Comparison of ENCODE assay signal across 26 cellular contexts in the genomic region with DNA sequence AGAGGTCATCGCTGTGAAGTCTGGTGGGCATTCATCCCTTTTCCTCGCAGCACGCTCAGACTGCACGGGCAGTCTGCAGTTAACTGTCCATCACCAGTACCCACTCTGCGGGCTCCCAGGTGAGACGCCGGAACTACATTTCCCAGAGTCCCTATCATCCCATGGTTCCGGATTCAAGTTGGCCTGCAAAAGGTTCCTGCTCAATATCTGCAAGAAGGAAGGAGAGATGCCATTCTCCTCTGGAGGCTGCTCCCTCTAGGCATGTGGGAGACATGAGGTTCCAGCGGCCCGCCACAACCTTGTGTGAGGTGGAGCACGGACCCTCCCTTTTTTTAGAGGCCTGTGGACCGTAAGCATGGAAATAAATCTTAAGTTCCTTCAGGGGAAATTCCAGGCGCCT. TPM values are rescaled to one million over a fixed set of nuclear protein-coding genes. Genes with fewer than 3 reads are reported as not detected.
DNase-seq lines count a peak whose midpoint lies in the region; ATAC-seq and TF ChIP-seq lines count a peak whose summit lies in the region.
"Had no signal": no experiment of that assay in that cellular context is flagged by ENCODE, and none has a peak within 500 bp of the region (broad histone marks: within the 10 kb centered on the region; RNA-seq: fewer than 3 reads in every experiment).

No MANE protein-coding gene starts in this region.

- H3K27me3 Mint-ChIP-seq in H9 (ENCODE audit: low read depth) (no peaks in the 10 kb centered on the region), endodermal cell (ENCODE audit: insufficient read depth) (peaks cover 6% of the 10 kb centered on the region), type B pancreatic cell (peaks cover 5% of the 10 kb centered on the region), CD14-positive monocyte (ENCODE audit: low read depth in 3 of 3) (peaks cover 1 to 2% (median 2%) of the 10 kb centered on the region in 3 donors)

- no peak overlapping the region for H2BK20ac ChIP-seq in H9 (ENCODE audit: low read depth, low read length, poor library complexity, severe bottlenecking)

- no peaks in the 10 kb centered on the region for H3K36me3 ChIP-seq in endodermal cell (ENCODE audit: control insufficient read depth, insufficient read depth, low read length)
- no peaks in the 10 kb centered on the region for H3K36me3 ChIP-seq in adrenal gland (replicated peaks in 1 of 2)
- H3K36me3 ChIP-seq: gastrocnemius medialis, left ventricle myocardium inferior, prostate gland, SJCRH30, vagina had no signal

- no peak for TF ChIP-seq POLR2A in adrenal gland (IDR thresholded peaks at IDR 0.05)

- H3K14ac ChIP-seq in H9 (ENCODE audit: insufficient read depth, low read length) = no peak overlapping the region

- H3T11ph ChIP-seq in H9 (ENCODE audit: low read length) = no peak overlapping the region

- H3K18ac ChIP-seq in H9 (ENCODE audit: insufficient read length, low read depth, low read length) = no peak overlapping the region

- H3K27me3 ChIP-seq in H9 (ENCODE audit: insufficient read depth, low read length) = no peaks in the 10 kb centered on the region
- H3K27me3 ChIP-seq in endodermal cell (ENCODE audit: control insufficient read depth, insufficient read depth, low read length, poor library complexity, severe bottlenecking) = peaks cover 31% of the 10 kb centered on the region
- no peaks in the 10 kb centered on the region for H3K27me3 ChIP-seq in adrenal gland
- H3K27me3 ChIP-seq: gastrocnemius medialis, SJCRH30, vagina had no signal

- WGBS in H9 (ENCODE audit: extremely low coverage, insufficient read length, low lambda C conversion rate) = no CpG with 5 or more reads among the region's 13 CpGs
- WGBS in endodermal cell (ENCODE audit: insufficient coverage in 1 of 2, insufficient read length in 1 of 2), 2 experiments = 91 to 95% methylated on average over 6 to 13 of the region's 13 CpGs
- WGBS in adrenal gland, 4 donors = 71 to 76% (median 74%) methylated on average over 9 to 13 of the region's 13 CpGs

- H3K9me3 Mint-ChIP-seq in H9 (no peaks in the 10 kb centered on the region), endodermal cell (no peaks in the 10 kb centered on the region), type B pancreatic cell (no peaks in the 10 kb centered on the region), CD14-positive monocyte (peaks cover 0 to 3% (median 0%) of the 10 kb centered on the region in 7 donors)
- H3K9me3 Mint-ChIP-seq: activated naive CD4-positive, alpha-beta T cell treated with anti-CD3 and anti-CD28 coated beads, Interleukin-2, amount 50 U/mL, for 72 hours; CD8-positive, alpha-beta memory T cell; stimulated activated effector memory CD8-positive, alpha-beta T cell treated with anti-CD3 and anti-CD28 coated beads, Interleukin-12 subunit alpha, Interleukin-12 subunit beta, amount 100 ng/mL, for 72 hours; T-cell had no signal

- no peak overlapping the region for H3K56ac ChIP-seq in H9 (ENCODE audit: insufficient read length, low read depth, low read length)

- H3K27ac ChIP-seq in H9 (ENCODE audit: insufficient read length, low read depth, low read length) (no peak overlapping the region), endodermal cell (ENCODE audit: low read depth, low read length) (no peak overlapping the region), adrenal gland (no peak overlapping the region)
- H3K27ac ChIP-seq: gastrocnemius medialis, GM23248, left ventricle myocardium inferior, prostate gland, SJCRH30, vagina had no signal

- no peaks in the 10 kb centered on the region for H3K79me2 ChIP-seq in H9 (ENCODE audit: insufficient read depth, low read length)

- DNase-seq in H9 (peak; percentile 67), endodermal cell (peak; percentile 81), kidney glomerular epithelial cell (lab: John Stamatoyannopoulos, UW) (peak; percentile 76), type B pancreatic cell (ENCODE audit: extremely low spot score, unreplicated experiment) (no peak), adrenal gland (no peak), CD14-positive monocyte (ENCODE audit: low spot score) (no peak)
- DNase-seq: activated CD4-positive, alpha-beta T cell treated with anti-CD3 and anti-CD28 coated beads for 48 hours; CD8-positive, alpha-beta memory T cell; DMS79 treated with DMSO at 0.1 percent for 48 hours; gastrocnemius medialis; GM23248; KBM-7; left ventricle myocardium inferior; MM.1S; NCI-H1436; NCI-H2107; SJCRH30; small intestine; stimulated activated CD4-positive, alpha-beta T cell treated with anti-CD3 and anti-CD28 coated beads, Interleukin-2, amount 100 ng/mL, for 24 hours; T-cell had no signal

- H4K91ac ChIP-seq in H9 (ENCODE audit: insufficient read length, low read depth, low read length) = no peak overlapping the region

- no peak overlapping the region for H2BK15ac ChIP-seq in H9 (ENCODE audit: low read depth, low read length)

- H3K4me3 ChIP-seq in endodermal cell (ENCODE audit: low read length) (no peak overlapping the region), adrenal gland (no peak overlapping the region)
- H3K4me3 ChIP-seq: gastrocnemius medialis, GM23248, left ventricle myocardium inferior, prostate gland, SJCRH30, vagina had no signal

- H2BK120ac ChIP-seq in H9 (ENCODE audit: low read depth, low read length, poor library complexity, severe bottlenecking) = no peak overlapping the region

- no peak for ATAC-seq in GM19467 (IDR thresholded peaks at IDR 0.05; ENCODE audit: unreplicated experiment)
- ATAC-seq: activated naive CD4-positive, alpha-beta T cell treated with anti-CD3 and anti-CD28 coated beads, Interleukin-2, amount 50 U/mL, for 72 hours; esophagus mucosa; gastrocnemius medialis; T-cell had no signal

- H3K9ac ChIP-seq in H9 (ENCODE audit: extremely low read depth, insufficient read length, low read length) (no peak overlapping the region), endodermal cell (ENCODE audit: extremely low read depth, low read length, poor library complexity, severe bottlenecking) (no peak overlapping the region)
- H3K9ac ChIP-seq: GM23248 had no signal

- intact Hi-C loops in adrenal gland (cut with DNase I) (no loop called here), CD14-positive monocyte (cut with micrococcal nuclease) (no loop called here)

- no peak overlapping the region for H3K4me2 ChIP-seq in H9 (ENCODE audit: insufficient read depth, insufficient read length, low read length)

- no peak overlapping the region for H4K5ac ChIP-seq in H9 (ENCODE audit: insufficient read length, low read depth, low read length)

- H4K8ac ChIP-seq in H9 (replicated peaks; ENCODE audit: insufficient read length, low read depth, low read length) = no peak overlapping the region

- no peak overlapping the region for H3K4ac ChIP-seq in H9 (ENCODE audit: low read depth, low read length)

- TF ChIP-seq CTCF in H9 (conservative IDR thresholded peaks at IDR 0.05) (no peak), endodermal cell (conservative IDR thresholded peaks at IDR 0.05) (no peak), type B pancreatic cell (conservative IDR thresholded peaks at IDR 0.05) (no peak), adrenal gland (IDR thresholded peaks at IDR 0.05) (no peak), CD14-positive monocyte (IDR thresholded peaks at IDR 0.05) (no peak)

- no peak overlapping the region for H2BK5ac ChIP-seq in H9 (ENCODE audit: insufficient read length, low read length)

- H4K20me1 ChIP-seq in H9 (ENCODE audit: control insufficient read depth, insufficient read depth, insufficient read length) = no peaks in the 10 kb centered on the region

- H3K9me3 ChIP-seq in H9 (ENCODE audit: control insufficient read depth, low read depth, low read length) = no peaks in the 10 kb centered on the region
- no peaks in the 10 kb centered on the region for H3K9me3 ChIP-seq in endodermal cell (ENCODE audit: control insufficient read depth, low read length)
- no peaks in the 10 kb centered on the region for H3K9me3 ChIP-seq in adrenal gland (replicated peaks in 1 of 3)
- H3K9me3 ChIP-seq: gastrocnemius medialis, left ventricle myocardium inferior, prostate gland, SJCRH30, vagina had no signal

- H3K4me1 ChIP-seq in H9 (ENCODE audit: insufficient read depth, low read length) (no peaks in the 10 kb centered on the region), endodermal cell (ENCODE audit: control insufficient read depth, insufficient read depth, low read length) (peaks cover 4% of the 10 kb centered on the region), adrenal gland (replicated peaks in 1 of 2) (peaks cover 0 to 4% of the 10 kb centered on the region in 2 donors)
- H3K4me1 ChIP-seq: gastrocnemius medialis, prostate gland, SJCRH30, vagina had no signal

- H2BK12ac ChIP-seq in H9 (ENCODE audit: insufficient read length, low read depth, low read length) = no peak overlapping the region

- H3K27ac Mint-ChIP-seq in H9 (0 out of 7 replicates have a peak overlapping the region, but pooled peaks of 1 of the 3 experiments have one; percentile 63), endodermal cell (peak overlapping the region; percentile 18), type B pancreatic cell (peak overlapping the region; percentile 81), CD14-positive monocyte (peak overlapping the region in 1 of 7 donors; percentile 66)
- H3K27ac Mint-ChIP-seq: activated naive CD4-positive, alpha-beta T cell treated with anti-CD3 and anti-CD28 coated beads, Interleukin-2, amount 50 U/mL, for 72 hours; CD8-positive, alpha-beta memory T cell; stimulated activated effector memory CD8-positive, alpha-beta T cell treated with anti-CD3 and anti-CD28 coated beads, Interleukin-12 subunit alpha, Interleukin-12 subunit beta, amount 100 ng/mL, for 72 hours; T-cell had no signal

- H3K23ac ChIP-seq in H9 (ENCODE audit: insufficient read length, low read depth, low read length) = no peak overlapping the region

- peak overlapping the region; percentile 96 for H2AFZ ChIP-seq in H9 (ENCODE audit: low read length)
- H2AFZ ChIP-seq: GM23248 had no signal

- no peaks in the 10 kb centered on the region for H3K23me2 ChIP-seq in H9 (ENCODE audit: insufficient read length, low read depth, low read length, poor library complexity, severe bottlenecking)

- H3K36me3 Mint-ChIP-seq in H9 (ENCODE audit: insufficient read depth in 1 of 3, low read depth in 3 of 3) (no peaks in the 10 kb centered on the region), endodermal cell (ENCODE audit: low read depth) (no peaks in the 10 kb centered on the region), type B pancreatic cell (no peaks in the 10 kb centered on the region), CD14-positive monocyte (no peaks in the 10 kb centered on the region)
- H3K36me3 Mint-ChIP-seq: stimulated activated effector memory CD8-positive, alpha-beta T cell treated with anti-CD3 and anti-CD28 coated beads, Interleukin-12 subunit alpha, Interleukin-12 subunit beta, amount 100 ng/mL, for 72 hours had no signal

- no peak overlapping the region for H2AK5ac ChIP-seq in H9 (ENCODE audit: insufficient read length, low read length)

- no peaks in the 10 kb centered on the region for H3K79me1 ChIP-seq in H9 (ENCODE audit: insufficient read depth, low read depth, low read length, poor library complexity, severe bottlenecking)

- peaks cover 0 to 7% of the 10 kb centered on the region in 2 experiments; a peak in 1 of 4 replicates for H3K4me1 Mint-ChIP-seq in H9
- H3K4me1 Mint-ChIP-seq in endodermal cell = peaks cover 23% of the 10 kb centered on the region
- H3K4me1 Mint-ChIP-seq in type B pancreatic cell (ENCODE audit: unreplicated experiment) = peaks cover 20% of the 10 kb centered on the region
- peaks cover 61% of the 10 kb centered on the region for H3K4me1 Mint-ChIP-seq in CD14-positive monocyte
- H3K4me1 Mint-ChIP-seq: stimulated activated effector memory CD8-positive, alpha-beta T cell treated with anti-CD3 and anti-CD28 coated beads, Interleukin-12 subunit alpha, Interleukin-12 subunit beta, amount 100 ng/mL, for 72 hours had no signal

- H3K4me3 Mint-ChIP-seq in H9 (no peak overlapping the region), endodermal cell (peak overlapping the region; percentile 36), type B pancreatic cell (peak overlapping the region; percentile 67), CD14-positive monocyte (no peak overlapping the region)
- H3K4me3 Mint-ChIP-seq: CD8-positive, alpha-beta memory T cell; stimulated activated effector memory CD8-positive, alpha-beta T cell treated with anti-CD3 and anti-CD28 coated beads, Interleukin-12 subunit alpha, Interleukin-12 subunit beta, amount 100 ng/mL, for 72 hours; T-cell had no signal

RNA-seq across cellular contexts. Expression of a gene that starts 29.7 kb away (rescaled TPM):
- total RNA-seq in H9 (2021) (34.9 and 36.5 TPM in 2 replicates), endodermal cell (10 to 100 TPM; 26.3 to 31.3 TPM), type B pancreatic cell (ENCODE audit: low replicate concordance) (22.3 and 38.4 TPM in 2 replicates), adrenal gland (10 to 100 TPM; 20.6 to 44.9 (median 30.0) TPM)
- polyA plus RNA-seq in endodermal cell (2013, experiment 1 of 2) = 48.8 TPM
- 55.3 TPM for polyA plus RNA-seq in endodermal cell (2013, experiment 2 of 2)
- polyA plus RNA-seq in adrenal gland (10 to 100 TPM; 31.1 to 38.9 (median 37.9) TPM), CD14-positive monocyte (10 to 100 TPM; 26.3 to 54.6 TPM)

RNA-seq across cellular contexts. Expression of a gene that starts 35.0 kb away (rescaled TPM):
- 1.2 TPM in 2 replicates for total RNA-seq in H9 (2021)
- 1 to 10 TPM in 1 of 2 donors, under 1 TPM in 1; 0.99 to 1.1 TPM for total RNA-seq in endodermal cell
- polyA plus RNA-seq in endodermal cell (2013, experiment 1 of 2) = 0.07 TPM
- 0.29 TPM for polyA plus RNA-seq in endodermal cell (2013, experiment 2 of 2)
- 7.0 and 13.3 TPM in 2 replicates for total RNA-seq in type B pancreatic cell (ENCODE audit: low replicate concordance)
- total RNA-seq in adrenal gland = 10 to 100 TPM; 19.9 to 92.3 (median 37.7) TPM
- polyA plus RNA-seq in adrenal gland = 10 to 100 TPM; 14.0 to 65.5 (median 24.9) TPM
- polyA plus RNA-seq in CD14-positive monocyte = 1 to 10 TPM; 1.3 to 1.5 TPM
- polyA plus RNA-seq: CD8-positive, alpha-beta memory T cell had no signal

Comparison
In these comparisons a context has a peak if more than half of its experiments do, and no peak if none do; other contexts are left out.
1. DNase-seq: peak in H9 (single experiment), endodermal cell (single experiment) and kidney glomerular epithelial cell (single experiment); none in type B pancreatic cell (single experiment), adrenal gland (0 of 7) and CD14-positive monocyte (single experiment).
2. H3K4me3 Mint-ChIP-seq: peak in endodermal cell (single experiment) and type B pancreatic cell (single experiment); none in H9 (0 of 2) and CD14-positive monocyte (0 of 2).